Comparison of ENCODE assay signal across 13 cellular contexts in genomic region chr1:26772687-26773086, GRCh38. TPM values are rescaled to one million over a fixed set of nuclear protein-coding genes. Genes with fewer than 3 reads are reported as not detected.
DNase-seq lines count a peak whose midpoint lies in the region; ATAC-seq, FAIRE-seq and TF ChIP-seq lines count a peak whose summit lies in the region.
"Had no signal": no experiment of that assay in that cellular context is flagged by ENCODE, and none has a peak within 500 bp of the region (broad histone marks: within the 10 kb centered on the region; RNA-seq: fewer than 3 reads in every experiment).

No MANE protein-coding gene starts in this region.

- H3K36me3 ChIP-seq in astrocyte (ENCODE audit: insufficient read depth, low read length) (peaks cover 57% of the 10 kb centered on the region), hepatocyte (replicated peaks; ENCODE audit: insufficient read depth, low read depth) (peaks cover 3% of the 10 kb centered on the region)

- H3K27me3 Mint-ChIP-seq in activated T-cell treated with anti-CD3 and anti-CD28 coated beads, Interleukin-2, amount 50 U/mL, for 24 hours = no peaks in the 10 kb centered on the region
- no peaks in the 10 kb centered on the region for H3K27me3 Mint-ChIP-seq in activated T-cell treated with anti-CD3 and anti-CD28 coated beads, Interleukin-2, amount 50 U/mL, for 4 hours (ENCODE audit: low read depth)
- H3K27me3 Mint-ChIP-seq in astrocyte (ENCODE audit: low read depth, unreplicated experiment) = no peaks in the 10 kb centered on the region
- H3K27me3 Mint-ChIP-seq in type B pancreatic cell = no peaks in the 10 kb centered on the region
- H3K27me3 Mint-ChIP-seq: brain had no signal

- H3K4me3 ChIP-seq in astrocyte (ENCODE audit: insufficient read depth, low read depth, low read length) = no peak overlapping the region
- no peak overlapping the region for H3K4me3 ChIP-seq in hepatocyte

- DNase-seq in activated T-cell treated with anti-CD3 and anti-CD28 coated beads, Interleukin-2, amount 50 U/mL, for 24 hours = no peak
- no peak for DNase-seq in activated T-cell treated with anti-CD3 and anti-CD28 coated beads, Interleukin-2, amount 50 U/mL, for 4 hours
- DNase-seq in astrocyte (ENCODE audit: low read depth) (peak; percentile 99), hepatocyte (ENCODE audit: low spot score) (no peak), type B pancreatic cell (ENCODE audit: extremely low spot score, unreplicated experiment) (no peak), MV-4-11 (lab: John Stamatoyannopoulos, UW) (no peak), NCI-H1694 treated with DMSO at 0.1 percent for 48 hours (lab: John Stamatoyannopoulos, UW) (no peak)
- DNase-seq: BE2C, immature natural killer cell, NCI-H748 treated with DMSO at 0.1 percent for 48 hours had no signal

- no peaks in the 10 kb centered on the region for H3K9me2 ChIP-seq in hepatocyte (replicated peaks; ENCODE audit: insufficient read depth)

- H3K27ac ChIP-seq in astrocyte (ENCODE audit: low read depth, low read length) (peak overlapping the region; percentile 99), hepatocyte (peak overlapping the region; percentile 78)
- H3K27ac ChIP-seq: VCaP had no signal

- H3K4me2 ChIP-seq in astrocyte (ENCODE audit: low read length) (peak overlapping the region; percentile 67), hepatocyte (no peak overlapping the region)

- H3K4me1 Mint-ChIP-seq in activated T-cell treated with anti-CD3 and anti-CD28 coated beads, Interleukin-2, amount 50 U/mL, for 24 hours (ENCODE audit: low read depth) = peaks cover 28% of the 10 kb centered on the region
- peaks cover 17% of the 10 kb centered on the region for H3K4me1 Mint-ChIP-seq in activated T-cell treated with anti-CD3 and anti-CD28 coated beads, Interleukin-2, amount 50 U/mL, for 4 hours (ENCODE audit: low read depth)
- H3K4me1 Mint-ChIP-seq in astrocyte (ENCODE audit: low read depth, unreplicated experiment) = peaks cover 49% of the 10 kb centered on the region
- peaks cover 23% of the 10 kb centered on the region for H3K4me1 Mint-ChIP-seq in type B pancreatic cell (ENCODE audit: unreplicated experiment)

- H3K4me3 Mint-ChIP-seq in activated T-cell treated with anti-CD3 and anti-CD28 coated beads, Interleukin-2, amount 50 U/mL, for 24 hours = no peak overlapping the region
- no peak overlapping the region for H3K4me3 Mint-ChIP-seq in activated T-cell treated with anti-CD3 and anti-CD28 coated beads, Interleukin-2, amount 50 U/mL, for 4 hours
- peak overlapping the region; percentile 60 for H3K4me3 Mint-ChIP-seq in astrocyte (ENCODE audit: unreplicated experiment)
- no peak overlapping the region for H3K4me3 Mint-ChIP-seq in type B pancreatic cell
- H3K4me3 Mint-ChIP-seq: brain, immature natural killer cell had no signal

- peak; percentile 99 for FAIRE-seq in astrocyte (lab: Jason Lieb, UNC)

- peak overlapping the region; percentile 83 for H3K9ac ChIP-seq in astrocyte (ENCODE audit: low read length)

- H4K20me1 ChIP-seq in astrocyte (ENCODE audit: insufficient read depth, low read length) (peaks cover 19% of the 10 kb centered on the region), hepatocyte (ENCODE audit: insufficient read depth, poor library complexity, severe bottlenecking) (peaks cover 15% of the 10 kb centered on the region)

- H2AFZ ChIP-seq in astrocyte (ENCODE audit: low read depth, low read length) (no peak overlapping the region), hepatocyte (no peak overlapping the region)

- WGBS in hepatocyte (ENCODE audit: low lambda C conversion rate, missing lambda C conversion rate) = 88% methylated on average over 4 of the region's 4 CpGs

- H3K9me3 ChIP-seq in astrocyte (ENCODE audit: insufficient read depth, low read depth, low read length) = no peaks in the 10 kb centered on the region
- no peaks in the 10 kb centered on the region for H3K9me3 ChIP-seq in hepatocyte (ENCODE audit: low read depth)
- H3K9me3 ChIP-seq: BE2C had no signal

- H3K79me2 ChIP-seq in astrocyte (ENCODE audit: insufficient read depth, low read length) (peaks cover 24% of the 10 kb centered on the region), hepatocyte (peaks cover 41% of the 10 kb centered on the region)

- no peaks in the 10 kb centered on the region for H3K27me3 ChIP-seq in astrocyte (ENCODE audit: insufficient read depth, low read length)
- H3K27me3 ChIP-seq in hepatocyte = no peaks in the 10 kb centered on the region
- H3K27me3 ChIP-seq: BE2C had no signal

- H3K27ac Mint-ChIP-seq in activated T-cell treated with anti-CD3 and anti-CD28 coated beads, Interleukin-2, amount 50 U/mL, for 24 hours = peak overlapping the region; percentile 92
- H3K27ac Mint-ChIP-seq in astrocyte (ENCODE audit: unreplicated experiment) (peak overlapping the region; percentile 99), type B pancreatic cell (peak overlapping the region; percentile 39)

- no peaks in the 10 kb centered on the region for H3K9me3 Mint-ChIP-seq in activated T-cell treated with anti-CD3 and anti-CD28 coated beads, Interleukin-2, amount 50 U/mL, for 24 hours
- no peaks in the 10 kb centered on the region for H3K9me3 Mint-ChIP-seq in activated T-cell treated with anti-CD3 and anti-CD28 coated beads, Interleukin-2, amount 50 U/mL, for 4 hours
- H3K9me3 Mint-ChIP-seq in astrocyte (ENCODE audit: unreplicated experiment) (no peaks in the 10 kb centered on the region), type B pancreatic cell (no peaks in the 10 kb centered on the region)
- H3K9me3 Mint-ChIP-seq: brain, immature natural killer cell had no signal

- no peak for ATAC-seq in activated T-cell treated with anti-CD3 and anti-CD28 coated beads, Interleukin-2, amount 50 U/mL, for 4 hours
- no peak for ATAC-seq in HG03025 (IDR thresholded peaks at IDR 0.05; ENCODE audit: low FRiP score, unreplicated experiment)

- H3K36me3 Mint-ChIP-seq in activated T-cell treated with anti-CD3 and anti-CD28 coated beads, Interleukin-2, amount 50 U/mL, for 24 hours (ENCODE audit: low read depth) = peaks cover 99% of the 10 kb centered on the region
- peaks cover 65% of the 10 kb centered on the region for H3K36me3 Mint-ChIP-seq in activated T-cell treated with anti-CD3 and anti-CD28 coated beads, Interleukin-2, amount 50 U/mL, for 4 hours (ENCODE audit: insufficient read depth)
- peaks cover 42% of the 10 kb centered on the region for H3K36me3 Mint-ChIP-seq in astrocyte (ENCODE audit: low read depth, unreplicated experiment)
- peaks cover 68% of the 10 kb centered on the region for H3K36me3 Mint-ChIP-seq in type B pancreatic cell

- TF ChIP-seq CTCF in astrocyte (IDR thresholded peaks at IDR 0.05; ENCODE audit: insufficient read depth, low read depth, low read length) (no peak), hepatocyte (IDR thresholded peaks at IDR 0.05; ENCODE audit: poor library complexity) (no peak), type B pancreatic cell (conservative IDR thresholded peaks at IDR 0.05) (no peak)

- H3K4me1 ChIP-seq in astrocyte (ENCODE audit: insufficient read depth, low read length) (peaks cover 44% of the 10 kb centered on the region), hepatocyte (ENCODE audit: insufficient read depth) (peaks cover 21% of the 10 kb centered on the region)
- H3K4me1 ChIP-seq: BE2C had no signal

RNA-seq across cellular contexts. Expression of gene PIGV, which starts 15.1 kb away (rescaled TPM):
- 10 to 100 TPM in 2 of 3 donors, 1 to 10 TPM in 1; 8.4 to 11.2 (median 10.4) TPM for total RNA-seq in activated T-cell treated with anti-CD3 and anti-CD28 coated beads, Interleukin-2, amount 50 U/mL, for 4 hours
- 7.9 and 10.6 TPM in 2 replicates for total RNA-seq in astrocyte
- 22.0 and 35.5 TPM in 2 replicates for total RNA-seq in hepatocyte
- polyA plus RNA-seq in hepatocyte = 19.1 and 21.2 TPM in 2 replicates
- total RNA-seq in type B pancreatic cell (ENCODE audit: low replicate concordance) = 13.3 and 15.3 TPM in 2 replicates

RNA-seq across cellular contexts. Expression of gene ZDHHC18, which starts 53.8 kb away (rescaled TPM):
- total RNA-seq in activated T-cell treated with anti-CD3 and anti-CD28 coated beads, Interleukin-2, amount 50 U/mL, for 4 hours = 10 to 100 TPM; 66.1 to 76.8 (median 71.8) TPM
- total RNA-seq in astrocyte = 22.3 and 22.6 TPM in 2 replicates
- 14.9 and 21.7 TPM in 2 replicates for total RNA-seq in hepatocyte
- polyA plus RNA-seq in hepatocyte = 22.5 and 22.6 TPM in 2 replicates
- total RNA-seq in type B pancreatic cell (ENCODE audit: low replicate concordance) = 29.7 and 40.7 TPM in 2 replicates

Comparison
In these comparisons a context has a peak if more than half of its experiments do, and no peak if none do; other contexts are left out.
1. H3K27ac Mint-ChIP-seq: peak in every context shown above with its lines; median percentile 99 in astrocyte; 92 in activated T-cell treated with anti-CD3 and anti-CD28 coated beads, Interleukin-2, amount 50 U/mL, for 24 hours; 39 in type B pancreatic cell.